In genomic region chr11:2298131-2298794, GRCh38 we compare ENCODE assay signal across 15 cellular contexts. TPM values are rescaled to one million over a fixed set of nuclear protein-coding genes. Genes with fewer than 3 reads are reported as not detected.
DNase-seq lines count a peak whose midpoint lies in the region; ATAC-seq and TF ChIP-seq lines count a peak whose summit lies in the region.
"Had no signal": no experiment of that assay in that cellular context is flagged by ENCODE, and none has a peak within 500 bp of the region (broad histone marks: within the 10 kb centered on the region; RNA-seq: fewer than 3 reads in every experiment).

No MANE protein-coding gene starts in this region.

- 0 out of 22 replicates have a peak overlapping the region, but pooled peaks of 3 of the 11 experiments have one; percentile 1 to 23 (median 20) for H3K27ac ChIP-seq in BLaER1 treated with 17β-estradiol and CSF1 and Interleukin-3, amounts not matched to agents 10 nM and 100 nM
- H3K27ac ChIP-seq in CD8-positive, alpha-beta T cell (ENCODE audit: low read depth, low read length) = peak overlapping the region; percentile 80
- H3K27ac ChIP-seq in effector memory CD4-positive, alpha-beta T cell (ENCODE audit: insufficient read depth, low read length, poor library complexity, severe bottlenecking) = peak overlapping the region; percentile 5
- H3K27ac ChIP-seq: psoas muscle had no signal

- peaks cover 0 to 16% (median 0%) of the 10 kb centered on the region in 11 experiments; a peak in 6 of 22 replicates for H3K27me3 ChIP-seq in BLaER1 treated with 17β-estradiol and CSF1 and Interleukin-3, amounts not matched to agents 10 nM and 100 nM
- H3K27me3 ChIP-seq in CD8-positive, alpha-beta T cell (ENCODE audit: insufficient read depth, low read length) = no peaks in the 10 kb centered on the region
- H3K27me3 ChIP-seq in effector memory CD4-positive, alpha-beta T cell (replicated peaks; ENCODE audit: control insufficient read depth, insufficient read depth, low read length, poor library complexity, severe bottlenecking) = no peaks in the 10 kb centered on the region

- no peak for TF ChIP-seq CTCF in CD8-positive, alpha-beta T cell (IDR thresholded peaks at IDR 0.05)
- no peak for TF ChIP-seq CTCF in omental fat pad (IDR thresholded peaks at IDR 0.05)

- H3K27ac Mint-ChIP-seq in CD8-positive, alpha-beta T cell = peak overlapping the region; percentile 92

- peaks cover 22% of the 10 kb centered on the region for H3K36me3 Mint-ChIP-seq in CD8-positive, alpha-beta T cell

- intact Hi-C loops in CD8-positive, alpha-beta T cell (cut with DNase I, micrococcal nuclease) = no loop called here

- H3K4me3 Mint-ChIP-seq in CD8-positive, alpha-beta T cell = no peak overlapping the region

- POLR2A ChIA-PET in CD8-positive, alpha-beta T cell (lab: Charles Lee) = interaction anchor here (1.0 to 2.3 kb wide), 4 partner anchors 11 to 101 kb away, joined by 4 to 6 read pairs (median 4); no protein-coding TSS in a partner anchor

- H3K4me2 ChIP-seq in BLaER1 treated with 17β-estradiol and CSF1 and Interleukin-3, amounts not matched to agents 10 nM and 100 nM = peak overlapping the region in 7 of 11 experiments; percentile 32 to 85 (median 57); a peak in 11 of 22 replicates

- peaks cover 64% of the 10 kb centered on the region for H3K4me1 Mint-ChIP-seq in CD8-positive, alpha-beta T cell (ENCODE audit: low read depth)

- no peak for ATAC-seq in CD8-positive, alpha-beta T cell
- ATAC-seq in omental fat pad (ENCODE audit: low FRiP score) (no peak), GM21390 (IDR thresholded peaks at IDR 0.05; ENCODE audit: unreplicated experiment) (no peak), GM18502 (IDR thresholded peaks at IDR 0.05; ENCODE audit: poor library complexity, unreplicated experiment) (no peak), HG03342 (IDR thresholded peaks at IDR 0.05; ENCODE audit: unreplicated experiment) (no peak)
- ATAC-seq: activated CD4-positive, CD25-positive, alpha-beta regulatory T cell treated with anti-CD3 and anti-CD28 coated beads, Interleukin-2, amount 50 U/mL, for 24 hours; psoas muscle had no signal

- peaks cover 41 to 59% (median 46%) of the 10 kb centered on the region in 10 experiments for H3K4me1 ChIP-seq in BLaER1 treated with 17β-estradiol and CSF1 and Interleukin-3, amounts not matched to agents 10 nM and 100 nM
- H3K4me1 ChIP-seq in CD8-positive, alpha-beta T cell (ENCODE audit: insufficient read depth, low read length) = peaks cover 47% of the 10 kb centered on the region
- peaks cover 40% of the 10 kb centered on the region for H3K4me1 ChIP-seq in effector memory CD4-positive, alpha-beta T cell (ENCODE audit: control insufficient read depth, insufficient read depth, low read length, poor library complexity, severe bottlenecking)
- H3K4me1 ChIP-seq: psoas muscle had no signal

- peaks cover 0 to 57% (median 5%) of the 10 kb centered on the region in 11 experiments; a peak in 12 of 22 replicates for H4K20me1 ChIP-seq in BLaER1 treated with 17β-estradiol and CSF1 and Interleukin-3, amounts not matched to agents 10 nM and 100 nM

- CTCF ChIA-PET in CD8-positive, alpha-beta T cell (lab: Charles Lee) = interaction anchor here (0.7 to 9.8 kb wide), 13 partner anchors 7 to 123 kb away, joined by 3 to 338 read pairs (median 8); partner anchors contain the start of gene TSSC4

- peak in 2 of 7 experiments; percentile 9 to 47 for DNase-seq in CD8-positive, alpha-beta T cell
- DNase-seq in effector memory CD4-positive, alpha-beta T cell = no peak
- peak; percentile 11 for DNase-seq in omental fat pad (ENCODE audit: low spot score)
- DNase-seq: AML-193, anterior cingulate cortex, erythroblast, NCI-H1694 had no signal

- H3K9me3 Mint-ChIP-seq in CD8-positive, alpha-beta T cell = no peaks in the 10 kb centered on the region

- H3K36me3 ChIP-seq in BLaER1 treated with 17β-estradiol and CSF1 and Interleukin-3, amounts not matched to agents 10 nM and 100 nM = peaks cover 0 to 30% (median 0%) of the 10 kb centered on the region in 11 experiments; a peak in 9 of 22 replicates
- H3K36me3 ChIP-seq in CD8-positive, alpha-beta T cell (ENCODE audit: insufficient read depth, low read length) = peaks cover 6% of the 10 kb centered on the region
- H3K36me3 ChIP-seq in effector memory CD4-positive, alpha-beta T cell (ENCODE audit: control insufficient read depth, insufficient read depth, low read length) = peaks cover 24% of the 10 kb centered on the region

- H3K9me3 ChIP-seq in BLaER1 treated with 17β-estradiol and CSF1 and Interleukin-3, amounts not matched to agents 10 nM and 100 nM (replicated peaks in 1 of 11) = no peaks in the 10 kb centered on the region
- no peaks in the 10 kb centered on the region for H3K9me3 ChIP-seq in CD8-positive, alpha-beta T cell (ENCODE audit: low read length)
- no peaks in the 10 kb centered on the region for H3K9me3 ChIP-seq in effector memory CD4-positive, alpha-beta T cell (ENCODE audit: control insufficient read depth, low read length)
- H3K9me3 ChIP-seq: psoas muscle had no signal

- H3K27me3 Mint-ChIP-seq in CD8-positive, alpha-beta T cell (ENCODE audit: low read depth) = no peaks in the 10 kb centered on the region

- H3K9ac ChIP-seq in BLaER1 treated with 17β-estradiol and CSF1 and Interleukin-3, amounts not matched to agents 10 nM and 100 nM = 0 out of 22 replicates have a peak overlapping the region, but pooled peaks of 1 of the 11 experiments have one; percentile 46

- H3K4me3 ChIP-seq in BLaER1 treated with 17β-estradiol and CSF1 and Interleukin-3, amounts not matched to agents 10 nM and 100 nM = no peak overlapping the region
- peak overlapping the region; percentile 85 for H3K4me3 ChIP-seq in CD8-positive, alpha-beta T cell (ENCODE audit: low read depth, low read length)
- H3K4me3 ChIP-seq in effector memory CD4-positive, alpha-beta T cell (ENCODE audit: insufficient read depth, low read depth, low read length, poor library complexity, severe bottlenecking) = no peak overlapping the region
- H3K4me3 ChIP-seq: psoas muscle had no signal

RNA-seq across cellular contexts. Expression of gene C11orf21, which starts 3.5 kb away (rescaled TPM):
- 10 to 100 TPM; 38.2 to 40.2 TPM for total RNA-seq in CD8-positive, alpha-beta T cell
- total RNA-seq in omental fat pad = 1 to 10 TPM; 1.1 to 2.8 (median 1.2) TPM
- total RNA-seq: M059J had no signal

RNA-seq across cellular contexts. Expression of gene TSPAN32, which starts 3.5 kb away (rescaled TPM):
- total RNA-seq in CD8-positive, alpha-beta T cell = 100 to 1,000 TPM; 145 to 147 TPM
- 1 to 10 TPM in 3 of 4 donors, under 1 TPM in 1; 0.19 to 6.4 (median 2.7) TPM for total RNA-seq in omental fat pad

RNA-seq across cellular contexts. Expression of gene ASCL2, which starts 27.9 kb away (rescaled TPM):
- not detected for total RNA-seq in CD8-positive, alpha-beta T cell
- total RNA-seq in omental fat pad = 1 to 10 TPM in 1 of 4 donors, under 1 TPM in 1, not detected in 2; 0.24 to 2.6 TPM
- total RNA-seq: H4, M059J, psoas muscle had no signal

Comparison
In these comparisons a context has a peak if more than half of its experiments do, and no peak if none do; other contexts are left out.
1. RNA of gene C11orf21, which starts 3.5 kb away (total RNA-seq): 38.2 to 40.2 TPM in CD8-positive, alpha-beta T cell; 1.1 to 2.8 TPM in omental fat pad; every median in the first group is over 10 times any median in the second.
2. RNA of gene TSPAN32, which starts 3.5 kb away (total RNA-seq): 145 to 147 TPM in CD8-positive, alpha-beta T cell; 0.19 to 6.4 TPM in omental fat pad; every median in the first group is over 10 times any median in the second.